ENCODE assay signal across 12 cellular contexts in genomic region chr17:76427457-76428231, GRCh38. TPM values are rescaled to one million over a fixed set of nuclear protein-coding genes. Genes with fewer than 3 reads are reported as not detected.
DNase-seq lines count a peak whose midpoint lies in the region; ATAC-seq and TF ChIP-seq lines count a peak whose summit lies in the region.
"Had no signal": no experiment of that assay in that cellular context is flagged by ENCODE, and none has a peak within 500 bp of the region (broad histone marks: within the 10 kb centered on the region; RNA-seq: fewer than 3 reads in every experiment).

No MANE protein-coding gene starts in this region.

- ATAC-seq in mucosa of descending colon (peak; percentile 75), HG03196 (IDR thresholded peaks at IDR 0.05; ENCODE audit: unreplicated experiment) (no peak), natural killer cell (no peak), GM18502 (IDR thresholded peaks at IDR 0.05; ENCODE audit: poor library complexity, unreplicated experiment) (no peak)

- H3K36me3 ChIP-seq in mucosa of descending colon (ENCODE audit: low read depth), result no peaks in the 10 kb centered on the region
- H3K36me3 ChIP-seq: BE2C, suprapubic skin had no signal

- peak overlapping the region; percentile 88 for H3K27ac Mint-ChIP-seq in endothelial cell (ENCODE audit: unreplicated experiment)
- no peak overlapping the region for H3K27ac Mint-ChIP-seq in natural killer cell

- peaks cover 2% of the 10 kb centered on the region for H3K27me3 Mint-ChIP-seq in endothelial cell (ENCODE audit: unreplicated experiment)
- no peaks in the 10 kb centered on the region for H3K27me3 Mint-ChIP-seq in natural killer cell (ENCODE audit: low read depth in 2 of 2)

- H3K4me1 Mint-ChIP-seq in endothelial cell (ENCODE audit: unreplicated experiment) (peaks cover 47% of the 10 kb centered on the region), natural killer cell (peaks cover 32 to 34% of the 10 kb centered on the region in 2 donors)

- H3K4me3 Mint-ChIP-seq in endothelial cell (ENCODE audit: unreplicated experiment), result peak overlapping the region; percentile 49
- H3K4me3 Mint-ChIP-seq in natural killer cell, result no peak overlapping the region

- H3K4me1 ChIP-seq in mucosa of descending colon (ENCODE audit: low read depth), result no peaks in the 10 kb centered on the region
- H3K4me1 ChIP-seq: BE2C had no signal

- peak; percentile 44 for DNase-seq in AG08395 (ENCODE audit: low spot score)
- peak; percentile 47 for DNase-seq in MV-4-11 (lab: John Stamatoyannopoulos, UW)
- no peak for DNase-seq in endothelial cell (ENCODE audit: low spot score)
- peak; percentile 38 to 63 (median 53) for DNase-seq in mucosa of descending colon
- DNase-seq in natural killer cell, result no peak
- no peak for DNase-seq in NCI-H146 treated with DMSO at 0.1 percent for 48 hours (lab: John Stamatoyannopoulos, UW; ENCODE audit: unreplicated experiment)
- DNase-seq: activated CD4-positive, alpha-beta T cell treated with anti-CD3 and anti-CD28 coated beads for 4 hours; BE2C; NCI-H187 treated with DMSO at 0.1 percent for 48 hours had no signal

- intact Hi-C loops in mucosa of descending colon (cut with DNase I, micrococcal nuclease) (no loop called here), natural killer cell (cut with micrococcal nuclease) (no loop called here)

- TF ChIP-seq CTCF in endothelial cell (IDR thresholded peaks at IDR 0.05; ENCODE audit: unreplicated experiment), result no peak
- no peak for TF ChIP-seq CTCF in mucosa of descending colon (IDR thresholded peaks at IDR 0.05)
- no peak for TF ChIP-seq CTCF in natural killer cell (IDR thresholded peaks at IDR 0.05)

- H3K9me3 Mint-ChIP-seq in endothelial cell (ENCODE audit: unreplicated experiment) (no peaks in the 10 kb centered on the region), natural killer cell (no peaks in the 10 kb centered on the region)

- no peaks in the 10 kb centered on the region for H3K36me3 Mint-ChIP-seq in endothelial cell (ENCODE audit: low read depth, unreplicated experiment)
- H3K36me3 Mint-ChIP-seq in natural killer cell, result no peaks in the 10 kb centered on the region

- H3K9me3 ChIP-seq in mucosa of descending colon, result no peaks in the 10 kb centered on the region
- H3K9me3 ChIP-seq: BE2C, suprapubic skin had no signal

- H3K4me3 ChIP-seq in mucosa of descending colon, result no peak overlapping the region
- H3K4me3 ChIP-seq: suprapubic skin had no signal

RNA-seq across cellular contexts. Expression of gene UBE2O, which starts 25.3 kb away (rescaled TPM):
- 49.0 TPM for total RNA-seq in endothelial cell (ENCODE audit: unreplicated experiment)
- 10 to 100 TPM; 16.2 to 25.0 (median 19.0) TPM for total RNA-seq in mucosa of descending colon
- 10 to 100 TPM; 34.9 to 40.2 (median 37.7) TPM for total RNA-seq in natural killer cell

RNA-seq across cellular contexts. Expression of gene AANAT, which starts 39.8 kb away (rescaled TPM):
- total RNA-seq in endothelial cell (ENCODE audit: unreplicated experiment) (not detected), mucosa of descending colon (not detected), natural killer cell (under 1 TPM in 2 of 3 donors, not detected in 1; 0.28 to 0.50 TPM)
- total RNA-seq: suprapubic skin had no signal

RNA-seq across cellular contexts. Expression of gene SPHK1, which starts 43.2 kb away (rescaled TPM):
- total RNA-seq in endothelial cell (ENCODE audit: unreplicated experiment), result 15.4 TPM
- total RNA-seq in mucosa of descending colon, result 1 to 10 TPM; 1.2 to 5.7 (median 3.3) TPM
- total RNA-seq in natural killer cell, result 1 to 10 TPM; 7.6 to 9.2 (median 8.3) TPM

Comparison
In these comparisons a context has a peak if more than half of its experiments do, and no peak if none do; other contexts are left out.
1. DNase-seq: peak in AG08395 (single experiment), MV-4-11 (single experiment) and mucosa of descending colon (3 of 3); none in endothelial cell (single experiment), natural killer cell (single experiment) and NCI-H146 treated with DMSO at 0.1 percent for 48 hours (single experiment).